19 cellular contexts compared by ENCODE assay signal in genomic region chr2:179354296-179354695, GRCh38.
"Had no signal": no experiment of that assay in that cellular context is flagged by ENCODE, and none has a peak within 500 bp of the region (broad histone marks: within the 10 kb centered on the region; RNA-seq: fewer than 3 reads in every experiment).

No MANE protein-coding gene starts in this region.

- H3K27me3 Mint-ChIP-seq: naive B cell had no signal

- H3K27ac ChIP-seq: coronary artery, dorsolateral prefrontal cortex, esophagus muscularis mucosa, foreskin keratinocyte, gastrocnemius medialis, heart right ventricle, left lung, lower lobe of right lung had no signal

- DNase-seq: dorsolateral prefrontal cortex; effector CD4-positive, alpha-beta T cell; effector memory CD4-positive, alpha-beta T cell; foreskin keratinocyte; gastrocnemius medialis; glutamatergic neuron; head of caudate nucleus; heart right ventricle; left cardiac atrium; left lung; left ventricle myocardium superior; lower lobe of right lung; mesenchymal stem cell; mucosa of descending colon; naive B cell; naive thymus-derived CD8-positive, alpha-beta T cell had no signal

- H3K27me3 ChIP-seq: dorsolateral prefrontal cortex, esophagus muscularis mucosa, foreskin keratinocyte, gastrocnemius medialis, left lung had no signal

- H3K4me1 ChIP-seq: foreskin keratinocyte, left lung, lower lobe of right lung had no signal

- H3K9me3 Mint-ChIP-seq: mesothelial cell of epicardium; naive thymus-derived CD8-positive, alpha-beta T cell had no signal

- H3K9me3 ChIP-seq: esophagus muscularis mucosa, gastrocnemius medialis, heart right ventricle, left lung, lower lobe of right lung, mucosa of descending colon had no signal

- H3K36me3 Mint-ChIP-seq: mesothelial cell of epicardium; naive B cell; naive thymus-derived CD8-positive, alpha-beta T cell had no signal

- H3K27ac Mint-ChIP-seq: mesothelial cell of epicardium; naive thymus-derived CD8-positive, alpha-beta T cell had no signal

- H3K4me1 Mint-ChIP-seq: mesothelial cell of epicardium had no signal

- ATAC-seq: foreskin keratinocyte; gastrocnemius medialis; heart right ventricle; left cardiac atrium; left lung; left ventricle myocardium superior; lower lobe of right lung; mucosa of descending colon; naive thymus-derived CD8-positive, alpha-beta T cell had no signal

- H3K4me3 Mint-ChIP-seq: mesothelial cell of epicardium; naive B cell; naive thymus-derived CD8-positive, alpha-beta T cell had no signal
